In genomic region chr4:138741366-138741765, GRCh38 we compare ENCODE assay signal across 24 cellular contexts.
"Had no signal": no experiment of that assay in that cellular context is flagged by ENCODE, and none has a peak within 500 bp of the region (broad histone marks: within the 10 kb centered on the region; RNA-seq: fewer than 3 reads in every experiment).

No MANE protein-coding gene starts in this region.

- DNase-seq: activated CD4-positive, alpha-beta T cell treated with anti-CD3 and anti-CD28 coated beads for 4 hours; activated CD4-positive, alpha-beta T cell treated with anti-CD3 and anti-CD28 coated beads, Interleukin-2, amount 50 U/mL, for 4 hours; activated naive CD4-positive, alpha-beta T cell; activated T-cell treated with anti-CD3 and anti-CD28 coated beads for 4 hours; activated T-cell treated with anti-CD3 and anti-CD28 coated beads, Interleukin-2, amount 50 U/mL, for 72 hours; anterior cingulate cortex; cerebellar nuclear complex; colonic mucosa; effector CD8-positive, alpha-beta T cell; kidney glomerular epithelial cell; left ventricle myocardium superior; mucosa of descending colon; occipital lobe; right cardiac atrium; stimulated activated naive CD4-positive, alpha-beta T cell treated with Interleukin-2 at 50 U/mL for 16 hours; T-helper 9 cell had no signal

- H3K4me3 Mint-ChIP-seq: activated naive CD8-positive, alpha-beta T cell; activated T-cell treated with anti-CD3 and anti-CD28 coated beads, Interleukin-2, amount 50 U/mL, for 72 hours; natural killer cell treated with Interleukin-12 subunit alpha and Interleukin-12 subunit beta and Interleukin-15 and Interleukin-18, amount 100 ng/mL, for 72 hours; T-helper 1 cell treated with Interleukin-12 subunit alpha and Interleukin-12 subunit beta and Interleukin-4 antibody, amounts not matched to agents 30 μg/mL and 1 μg/mL, for 36 hours had no signal

- H3K27ac ChIP-seq: cardiac muscle cell, colonic mucosa, tibial nerve, VCaP had no signal

- H3K36me3 ChIP-seq: cardiac muscle cell, colonic mucosa, tibial nerve had no signal

- H3K9me3 Mint-ChIP-seq: natural killer cell treated with Interleukin-12 subunit alpha and Interleukin-12 subunit beta and Interleukin-15 and Interleukin-18, amount 100 ng/mL, for 72 hours; T-helper 1 cell treated with Interleukin-12 subunit alpha and Interleukin-12 subunit beta and Interleukin-4 antibody, amounts not matched to agents 30 μg/mL and 1 μg/mL, for 36 hours had no signal

- FAIRE-seq: frontal cortex, TTC549 had no signal

- H3K27ac Mint-ChIP-seq: activated naive CD8-positive, alpha-beta T cell; activated T-cell treated with anti-CD3 and anti-CD28 coated beads, Interleukin-2, amount 50 U/mL, for 72 hours; natural killer cell treated with Interleukin-12 subunit alpha and Interleukin-12 subunit beta and Interleukin-15 and Interleukin-18, amount 100 ng/mL, for 72 hours; T-helper 1 cell treated with Interleukin-12 subunit alpha and Interleukin-12 subunit beta and Interleukin-4 antibody, amounts not matched to agents 30 μg/mL and 1 μg/mL, for 36 hours had no signal

- H3K27me3 Mint-ChIP-seq: natural killer cell treated with Interleukin-12 subunit alpha and Interleukin-12 subunit beta and Interleukin-15 and Interleukin-18, amount 100 ng/mL, for 72 hours had no signal

- H3K27me3 ChIP-seq: cardiac muscle cell, colonic mucosa, tibial nerve had no signal

- H3K9me3 ChIP-seq: colonic mucosa, mucosa of descending colon, tibial nerve had no signal

- H3K4me1 ChIP-seq: colonic mucosa, tibial nerve had no signal

- ATAC-seq: activated T-cell treated with anti-CD3 and anti-CD28 coated beads, Interleukin-2, amount 50 U/mL, for 72 hours; left ventricle myocardium superior; mucosa of descending colon; natural killer cell treated with Interleukin-12 subunit alpha and Interleukin-12 subunit beta and Interleukin-15 and Interleukin-18, amount 100 ng/mL, for 72 hours; right cardiac atrium had no signal

- H3K4me3 ChIP-seq: cardiac muscle cell, colonic mucosa, mucosa of descending colon, tibial nerve had no signal

- H3K36me3 Mint-ChIP-seq: activated naive CD8-positive, alpha-beta T cell; natural killer cell treated with Interleukin-12 subunit alpha and Interleukin-12 subunit beta and Interleukin-15 and Interleukin-18, amount 100 ng/mL, for 72 hours had no signal
